ENCODE assay signal across 8 cellular contexts in the genomic region with DNA sequence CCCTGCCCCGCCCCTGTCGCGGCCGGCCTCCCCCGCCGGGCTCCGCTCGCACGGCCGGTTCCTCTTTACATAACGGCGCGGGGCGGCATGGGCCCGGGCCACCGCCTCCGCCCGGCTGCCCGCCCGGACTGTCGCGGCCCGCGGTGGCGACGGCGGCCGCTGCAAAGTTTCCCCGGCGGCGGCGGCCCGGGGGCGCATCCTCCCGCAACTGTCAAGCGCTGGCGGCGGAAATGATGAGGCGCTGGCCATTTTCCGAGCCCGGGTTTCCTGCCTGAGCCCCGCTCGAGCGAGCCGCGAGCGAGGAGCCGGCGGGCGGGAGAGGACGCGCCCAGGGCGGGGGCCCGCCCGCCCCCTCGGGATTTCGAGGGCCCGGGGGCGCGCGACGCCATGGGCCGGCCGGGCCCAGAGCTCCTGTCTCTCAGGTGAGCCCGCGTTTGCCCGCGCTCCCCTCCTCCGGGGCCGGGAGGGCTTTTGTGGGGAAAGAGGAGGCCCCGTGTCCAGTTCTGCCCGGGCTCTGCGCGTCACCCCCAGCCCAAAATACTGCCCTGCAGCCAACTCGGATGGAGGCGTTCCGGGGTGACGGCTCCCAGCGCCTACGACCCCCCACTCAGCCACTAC. TPM values are rescaled to one million over a fixed set of nuclear protein-coding genes. Genes with fewer than 3 reads are reported as not detected.
DNase-seq lines count a peak whose midpoint lies in the region; ATAC-seq, FAIRE-seq and TF ChIP-seq lines count a peak whose summit lies in the region.

Gene SH2B3 (plus strand): TSS at position 68 of the 618 bp plus-strand sequence. CDS start 12,223 bp downstream, outside the sequence.

- H3K27me3 ChIP-seq in vagina: no peaks in the 10 kb centered on the region

- H3K4me3 ChIP-seq in vagina: peak within 1 kb of the TSS; percentile 72 to 87

- no peaks in the 10 kb centered on the region for H3K36me3 ChIP-seq in vagina

- DNase-seq in stimulated activated CD4-positive, alpha-beta T cell treated with anti-CD3 and anti-CD28 coated beads, Interleukin-15, amount 100 ng/mL, for 24 hours: peak; percentile 83
- no peak for DNase-seq in stimulated activated CD4-positive, alpha-beta T cell treated with anti-CD3 and anti-CD28 coated beads, Interleukin-4, amount 100 ng/mL, for 4 hours
- peak; percentile 57 for DNase-seq in HTR-8/SVneo (ENCODE audit: insufficient read length, low spot score)
- peak; percentile 66 to 73 for DNase-seq in activated CD4-positive, alpha-beta T cell treated with anti-CD3 and anti-CD28 coated beads, Interleukin-2, amount 50 U/mL, for 4 hours
- DNase-seq in endothelial cell (ENCODE audit: low spot score): no peak
- DNase-seq in natural killer cell: no peak
- no peak for DNase-seq in vagina (ENCODE audit: extremely low spot score in 2 of 2)
- no peak for DNase-seq in OCI-M2 (lab: John Stamatoyannopoulos, UW; ENCODE audit: unreplicated experiment)

- peak in 1 of 2 donors; percentile 69 for TF ChIP-seq POLR2A in vagina (IDR thresholded peaks at IDR 0.05)

- H3K9me3 Mint-ChIP-seq in endothelial cell (ENCODE audit: unreplicated experiment) (no peaks in the 10 kb centered on the region), natural killer cell (no peaks in the 10 kb centered on the region)

- H3K27ac ChIP-seq in vagina: peak within 1 kb of the TSS; percentile 83

- TF ChIP-seq CTCF in endothelial cell (IDR thresholded peaks at IDR 0.05; ENCODE audit: unreplicated experiment): no peak
- TF ChIP-seq CTCF in natural killer cell (IDR thresholded peaks at IDR 0.05): no peak
- no peak for TF ChIP-seq CTCF in vagina (IDR thresholded peaks at IDR 0.05)

- H3K27ac Mint-ChIP-seq in endothelial cell (ENCODE audit: unreplicated experiment): peak within 1 kb of the TSS; percentile 99
- H3K27ac Mint-ChIP-seq in natural killer cell: peak within 1 kb of the TSS; percentile 96

- H3K4me3 Mint-ChIP-seq in endothelial cell (ENCODE audit: unreplicated experiment) (peak within 1 kb of the TSS; percentile 96), natural killer cell (peak within 1 kb of the TSS; percentile 95)

- H3K4me1 ChIP-seq in vagina: peaks cover 78% of the 10 kb centered on the region

- ATAC-seq in natural killer cell: peak; percentile 27 to 49 (median 45)

- H3K36me3 Mint-ChIP-seq in endothelial cell (ENCODE audit: low read depth, unreplicated experiment): peaks cover 12% of the 10 kb centered on the region
- no peaks in the 10 kb centered on the region for H3K36me3 Mint-ChIP-seq in natural killer cell

- H3K27me3 Mint-ChIP-seq in endothelial cell (ENCODE audit: unreplicated experiment): peaks cover 34% of the 10 kb centered on the region
- H3K27me3 Mint-ChIP-seq in natural killer cell (ENCODE audit: low read depth in 2 of 2): no peaks in the 10 kb centered on the region

- no peaks in the 10 kb centered on the region for H3K9me3 ChIP-seq in vagina

- H3K4me1 Mint-ChIP-seq in endothelial cell (ENCODE audit: unreplicated experiment) (peaks cover 47% of the 10 kb centered on the region), natural killer cell (peaks cover 50 to 72% of the 10 kb centered on the region in 2 donors)

- FAIRE-seq in HTR-8/SVneo (lab: Jason Lieb, UNC): no peak

- intact Hi-C loops in natural killer cell (cut with micrococcal nuclease) (loop anchor here (1.0 kb wide), 2 partner anchors 24 to 28 kb away; no protein-coding TSS in a partner anchor), vagina (cut with DNase I) (no loop called here)

RNA-seq across cellular contexts. Expression of gene SH2B3, which starts in this region (rescaled TPM):
- 93.7 TPM for total RNA-seq in endothelial cell (ENCODE audit: unreplicated experiment)
- total RNA-seq in natural killer cell: 10 to 100 TPM; 68.1 to 81.3 (median 68.4) TPM
- 24.1 TPM for total RNA-seq in vagina

Comparison
In these comparisons a context has a peak if more than half of its experiments do, and no peak if none do; other contexts are left out.
1. DNase-seq: peak in stimulated activated CD4-positive, alpha-beta T cell treated with anti-CD3 and anti-CD28 coated beads, Interleukin-15, amount 100 ng/mL, for 24 hours (single experiment), HTR-8/SVneo (single experiment) and activated CD4-positive, alpha-beta T cell treated with anti-CD3 and anti-CD28 coated beads, Interleukin-2, amount 50 U/mL, for 4 hours (2 of 2); none in stimulated activated CD4-positive, alpha-beta T cell treated with anti-CD3 and anti-CD28 coated beads, Interleukin-4, amount 100 ng/mL, for 4 hours (0 of 2), endothelial cell (single experiment), natural killer cell (single experiment), vagina (0 of 2) and OCI-M2 (single experiment).